Comparison of ENCODE assay signal across 1 cellular context in genomic region chr19:4305659-4306058, GRCh38.
TF ChIP-seq lines count a peak whose summit lies in the region.

No MANE protein-coding gene starts in this region.

TF ChIP-seq in WTC11, 78 proteins besides CTCF, POLR2A, EP300 and RAD21:
- TF ChIP-seq NR2C2 (CRISPR knock-in tag; IDR thresholded peaks at IDR 0.05), result no peak
- TF ChIP-seq MLX (CRISPR knock-in tag; IDR thresholded peaks at IDR 0.05), result no peak
- TF ChIP-seq ATF6 (CRISPR knock-in tag; IDR thresholded peaks at IDR 0.05), result no peak
- no peak for TF ChIP-seq AFF4 (CRISPR knock-in tag; IDR thresholded peaks at IDR 0.05; ENCODE audit: borderline replicate concordance)
